Comparison of ENCODE assay signal across 1 cellular context in the genomic region with DNA sequence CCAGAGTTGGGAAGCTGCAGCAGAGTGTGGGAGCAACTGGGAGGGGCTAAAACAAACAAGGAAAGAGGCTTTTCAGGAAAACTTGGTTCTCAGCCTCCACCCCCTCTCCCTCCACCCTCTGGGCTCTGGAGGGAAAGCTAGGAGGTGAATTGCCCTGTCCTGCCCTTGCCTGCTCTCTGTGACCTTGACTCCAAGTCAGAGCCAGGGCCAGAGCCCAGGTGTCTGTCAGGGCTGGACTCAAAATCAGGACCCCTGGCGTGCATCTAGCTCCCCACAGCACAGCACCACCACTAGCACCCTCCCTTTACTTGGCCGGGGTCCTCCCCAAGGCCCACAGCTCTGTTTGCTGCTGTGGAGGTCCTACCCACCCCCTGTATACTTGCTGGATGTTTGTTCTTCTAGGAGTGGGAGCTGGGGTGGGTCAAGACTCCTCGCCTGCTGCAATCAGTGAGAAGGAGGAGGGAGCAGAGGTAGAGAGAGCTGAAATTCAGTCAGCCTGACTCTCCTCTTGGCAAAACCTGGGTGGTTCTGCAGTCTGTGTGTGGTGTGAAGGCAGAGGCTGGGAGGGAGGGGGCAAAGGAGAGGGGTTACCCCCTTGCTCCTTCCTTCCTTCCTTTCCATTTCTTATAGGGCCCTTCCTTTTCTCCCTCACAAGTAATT.
TF ChIP-seq lines count a peak whose summit lies in the region.

No MANE protein-coding gene starts in this region.

TF ChIP-seq in GM23338, 12 proteins besides CTCF, POLR2A, EP300 and RAD21 (continued from another document):
- TF ChIP-seq, protein P1, sequence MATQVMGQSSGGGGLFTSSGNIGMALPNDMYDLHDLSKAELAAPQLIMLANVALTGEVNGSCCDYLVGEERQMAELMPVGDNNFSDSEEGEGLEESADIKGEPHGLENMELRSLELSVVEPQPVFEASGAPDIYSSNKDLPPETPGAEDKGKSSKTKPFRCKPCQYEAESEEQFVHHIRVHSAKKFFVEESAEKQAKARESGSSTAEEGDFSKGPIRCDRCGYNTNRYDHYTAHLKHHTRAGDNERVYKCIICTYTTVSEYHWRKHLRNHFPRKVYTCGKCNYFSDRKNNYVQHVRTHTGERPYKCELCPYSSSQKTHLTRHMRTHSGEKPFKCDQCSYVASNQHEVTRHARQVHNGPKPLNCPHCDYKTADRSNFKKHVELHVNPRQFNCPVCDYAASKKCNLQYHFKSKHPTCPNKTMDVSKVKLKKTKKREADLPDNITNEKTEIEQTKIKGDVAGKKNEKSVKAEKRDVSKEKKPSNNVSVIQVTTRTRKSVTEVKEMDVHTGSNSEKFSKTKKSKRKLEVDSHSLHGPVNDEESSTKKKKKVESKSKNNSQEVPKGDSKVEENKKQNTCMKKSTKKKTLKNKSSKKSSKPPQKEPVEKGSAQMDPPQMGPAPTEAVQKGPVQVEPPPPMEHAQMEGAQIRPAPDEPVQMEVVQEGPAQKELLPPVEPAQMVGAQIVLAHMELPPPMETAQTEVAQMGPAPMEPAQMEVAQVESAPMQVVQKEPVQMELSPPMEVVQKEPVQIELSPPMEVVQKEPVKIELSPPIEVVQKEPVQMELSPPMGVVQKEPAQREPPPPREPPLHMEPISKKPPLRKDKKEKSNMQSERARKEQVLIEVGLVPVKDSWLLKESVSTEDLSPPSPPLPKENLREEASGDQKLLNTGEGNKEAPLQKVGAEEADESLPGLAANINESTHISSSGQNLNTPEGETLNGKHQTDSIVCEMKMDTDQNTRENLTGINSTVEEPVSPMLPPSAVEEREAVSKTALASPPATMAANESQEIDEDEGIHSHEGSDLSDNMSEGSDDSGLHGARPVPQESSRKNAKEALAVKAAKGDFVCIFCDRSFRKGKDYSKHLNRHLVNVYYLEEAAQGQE (IDR thresholded peaks at IDR 0.05; ENCODE audit: unreplicated experiment), result no peak
